ENCODE assay signal across 27 cellular contexts in the genomic region with DNA sequence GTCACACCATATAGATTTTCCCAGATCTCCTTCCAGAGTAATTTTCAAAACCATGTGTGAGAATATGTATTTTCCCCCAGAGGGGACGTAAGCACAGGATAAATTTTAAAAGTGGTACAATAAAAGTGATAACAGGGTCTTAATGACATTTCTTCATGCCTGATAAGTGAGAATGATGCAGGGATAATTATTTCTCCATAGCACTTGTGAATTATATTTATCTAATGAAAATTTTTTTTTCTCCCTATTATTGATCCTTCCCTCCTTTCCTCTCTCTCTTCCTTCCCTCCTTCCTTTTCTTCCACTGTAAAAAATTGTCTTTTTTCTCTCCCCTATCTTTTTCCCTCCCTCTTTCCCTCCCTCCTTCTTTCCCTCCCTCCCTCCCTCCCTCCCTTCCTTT.
"Had no signal": no experiment of that assay in that cellular context is flagged by ENCODE, and none has a peak within 500 bp of the region (broad histone marks: within the 10 kb centered on the region; RNA-seq: fewer than 3 reads in every experiment).

No MANE protein-coding gene starts in this region.

- H3K4me3 ChIP-seq: stomach, suprapubic skin, testis, thoracic aorta, thyroid gland, tibial artery, tibial nerve, transverse colon, upper lobe of left lung, upper lobe of right lung, uterus, vagina had no signal

- H3K9me3 ChIP-seq: stomach, suprapubic skin, testis, thoracic aorta, thyroid gland, tibial artery, tibial nerve, transverse colon, upper lobe of left lung, upper lobe of right lung, uterus, vagina had no signal

- H3K27ac ChIP-seq: stomach, suprapubic skin, testis, thoracic aorta, thyroid gland, tibial artery, tibial nerve, transverse colon, upper lobe of left lung, upper lobe of right lung, uterus, vagina had no signal

- ATAC-seq: stimulated activated effector memory CD8-positive, alpha-beta T cell treated with anti-CD3 and anti-CD28 coated beads, Interleukin-12 subunit alpha, Interleukin-12 subunit beta, amount 100 ng/mL, for 72 hours; stimulated activated memory B cell treated with anti-CD40 and anti-IgM and Interleukin-4, amounts not matched to agents 10 μg/mL and 1 μg/mL and 100 μg/mL, for 72 hours; stimulated activated naive B cell treated with anti-CD40 and anti-IgM and Interleukin-4, amounts not matched to agents 10 μg/mL and 1 μg/mL and 100 μg/mL, for 72 hours; stimulated activated naive CD8-positive, alpha-beta T cell treated with anti-CD3 and anti-CD28 coated beads, Interleukin-15, amount 100 ng/mL, for 72 hours; stimulated activated naive CD8-positive, alpha-beta T cell treated with anti-CD3 and anti-CD28 coated beads, Interleukin-15, Interleukin-2, amounts not matched to agents 100 U/mL and 50 U/mL, for 24 hours; upper lobe of right lung had no signal

- H3K36me3 ChIP-seq: stomach, suprapubic skin, thoracic aorta, thyroid gland, tibial artery, tibial nerve, transverse colon, upper lobe of left lung, upper lobe of right lung, uterus, vagina had no signal

- DNase-seq: stimulated activated CD4-positive, alpha-beta T cell treated with anti-CD3 and anti-CD28 coated beads, Interleukin-2, amount 100 ng/mL, for 48 hours; stimulated activated CD4-positive, alpha-beta T cell treated with anti-CD3 and anti-CD28 coated beads, Interleukin-4, amount 100 ng/mL, for 1 hour; stimulated activated CD4-positive, alpha-beta T cell treated with anti-CD3 and anti-CD28 coated beads, Interleukin-4, amount 100 ng/mL, for 24 hours; stimulated activated CD4-positive, alpha-beta T cell treated with anti-CD3 and anti-CD28 coated beads, Interleukin-4, amount 100 ng/mL, for 4 hours; stimulated activated CD8-positive, alpha-beta memory T cell treated with anti-CD3 and anti-CD28 coated beads, Interleukin-4, amount 100 ng/mL, for 48 hours; stimulated activated naive B cell treated with anti-CD40 and anti-IgM and Interleukin-4, amounts not matched to agents 10 μg/mL and 1 μg/mL and 100 μg/mL, for 72 hours; stimulated activated naive CD4-positive, alpha-beta T cell; stimulated activated naive CD4-positive, alpha-beta T cell treated with Interleukin-2 at 50 U/mL for 16 hours; stimulated activated naive CD8-positive, alpha-beta T cell treated with anti-CD3 and anti-CD28 coated beads, Interleukin-15, amount 100 ng/mL, for 72 hours; stimulated activated naive CD8-positive, alpha-beta T cell treated with anti-CD3 and anti-CD28 coated beads, Interleukin-15, Interleukin-2, amounts not matched to agents 100 U/mL and 50 U/mL, for 24 hours; stomach; substantia nigra; testis; thyroid gland; tibial artery; transverse colon; trophoblast cell; upper lobe of left lung; upper lobe of right lung; uterus had no signal

- FAIRE-seq: urothelium cell line had no signal

- H3K27me3 ChIP-seq: suprapubic skin, testis, tibial nerve, transverse colon, upper lobe of left lung, vagina had no signal

- H3K4me1 ChIP-seq: stomach, suprapubic skin, testis, thyroid gland, tibial artery, tibial nerve, transverse colon, upper lobe of left lung, upper lobe of right lung, uterus, vagina had no signal
